8 cellular contexts compared by ENCODE assay signal in the genomic region with DNA sequence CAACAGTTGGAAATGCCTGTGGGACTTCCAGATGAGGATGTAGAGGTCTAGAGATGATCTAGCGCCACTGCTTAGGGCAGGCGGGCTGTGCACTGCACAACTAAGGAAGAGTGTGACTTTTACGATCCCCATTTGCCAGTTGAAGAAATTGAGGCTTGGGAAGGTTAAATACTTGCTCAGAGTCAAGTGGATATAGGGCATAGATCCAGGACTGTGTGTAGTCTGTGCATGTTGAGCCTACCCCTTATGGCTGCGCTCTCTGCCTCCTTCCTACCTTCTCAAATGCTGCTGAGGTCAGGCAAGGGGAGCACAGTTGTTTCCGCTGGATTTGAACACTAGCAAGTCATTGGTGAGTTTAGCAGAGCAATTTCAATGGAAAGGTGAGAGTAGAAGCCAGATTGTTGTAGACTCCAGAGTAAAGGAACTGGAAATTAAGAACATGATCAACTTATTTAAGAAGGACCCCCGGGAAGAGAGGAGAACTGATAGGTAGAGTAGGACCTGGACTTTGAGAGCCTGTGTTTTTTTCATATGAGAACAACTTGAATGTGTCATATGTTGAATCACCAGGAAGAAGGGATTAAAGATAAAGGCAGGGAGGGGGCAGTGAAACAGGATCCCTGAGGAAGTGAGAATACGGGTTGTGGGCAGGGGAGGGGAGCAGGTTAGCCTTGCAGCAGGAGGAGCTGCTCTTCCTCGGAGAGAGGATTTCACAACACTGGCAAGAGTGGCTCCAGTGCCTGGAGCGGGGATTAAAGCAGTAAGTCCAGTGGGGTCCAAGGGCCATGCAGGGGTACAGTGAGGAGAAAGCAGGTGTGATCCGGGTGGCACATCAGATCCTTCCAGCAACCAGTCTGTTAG. TPM values are rescaled to one million over a fixed set of nuclear protein-coding genes. Genes with fewer than 3 reads are reported as not detected.
DNase-seq lines count a peak whose midpoint lies in the region; ATAC-seq, FAIRE-seq and TF ChIP-seq lines count a peak whose summit lies in the region.

No MANE protein-coding gene starts in this region.

- H3K36me3 Mint-ChIP-seq in nephron (ENCODE audit: low read depth) = peaks cover 20% of the 10 kb centered on the region

- DNase-seq in GM06990 (ENCODE audit: extremely low read depth, insufficient read length) (no peak), NCI-H510A treated with DMSO at 0.1 percent for 48 hours (lab: John Stamatoyannopoulos, UW) (peak; percentile 58), bronchial epithelial cell (ENCODE audit: low read depth) (peak; percentile 98)

- H3K4me3 Mint-ChIP-seq in nephron = peak overlapping the region; percentile 0 to 41 (median 30)

- H3K36me3 ChIP-seq in GM06990 (ENCODE audit: control insufficient read depth, insufficient read depth, low read length) (peaks cover 4% of the 10 kb centered on the region), bronchial epithelial cell (ENCODE audit: control insufficient read depth, insufficient read depth, low read length) (peaks cover 17% of the 10 kb centered on the region)

- H3K4me1 Mint-ChIP-seq in nephron = peaks cover 37% of the 10 kb centered on the region

- no peaks in the 10 kb centered on the region for H3K9me3 Mint-ChIP-seq in nephron

- peak overlapping the region; percentile 47 for H3K4me3 ChIP-seq in GM06990 (replicated peaks; ENCODE audit: low read depth, low read length)
- peak overlapping the region; percentile 26 for H3K4me3 ChIP-seq in bronchial epithelial cell (ENCODE audit: low read depth, low read length)

- H3K27me3 ChIP-seq in GM06990 (replicated peaks; ENCODE audit: control insufficient read depth, insufficient read depth, low read length) = no peaks in the 10 kb centered on the region
- no peaks in the 10 kb centered on the region for H3K27me3 ChIP-seq in bronchial epithelial cell (ENCODE audit: control insufficient read depth, insufficient read depth, low read length)

- ATAC-seq in GM19023 (IDR thresholded peaks at IDR 0.05; ENCODE audit: unreplicated experiment) (no peak), GM18511 (IDR thresholded peaks at IDR 0.05; ENCODE audit: unreplicated experiment) (no peak), GM18858 (IDR thresholded peaks at IDR 0.05; ENCODE audit: unreplicated experiment) (no peak), GM18861 (IDR thresholded peaks at IDR 0.05; ENCODE audit: unreplicated experiment) (no peak)

- H3K27me3 Mint-ChIP-seq in nephron (ENCODE audit: low read depth) = no peaks in the 10 kb centered on the region

- H3K27ac Mint-ChIP-seq in nephron = peak overlapping the region; percentile 4 to 64 (median 7)

- peak; percentile 7 for TF ChIP-seq CTCF in GM06990 (IDR thresholded peaks at IDR 0.05; ENCODE audit: insufficient read depth, low read length, poor library complexity, severe bottlenecking)
- TF ChIP-seq CTCF in bronchial epithelial cell (IDR thresholded peaks at IDR 0.05; ENCODE audit: insufficient read depth, low read length, severe bottlenecking) = peak; percentile 13
- TF ChIP-seq CTCF in nephron (IDR thresholded peaks at IDR 0.05; ENCODE audit: unreplicated experiment in 3 of 3) = no peak

- FAIRE-seq in bronchial epithelial cell (lab: Jason Lieb, UNC) = peak; percentile 52

RNA-seq across cellular contexts. Expression of a gene that starts 2.7 kb away (rescaled TPM):
- 353 and 526 TPM in 2 replicates for total RNA-seq in bronchial epithelial cell

RNA-seq across cellular contexts. Expression of a gene that starts 49.6 kb away (rescaled TPM):
- under 0.01 and 0.26 TPM in 2 replicates for total RNA-seq in bronchial epithelial cell

Comparison
In these comparisons a context has a peak if more than half of its experiments do, and no peak if none do; other contexts are left out.
1. CTCF ChIP-seq: peak in GM06990 (single experiment) and bronchial epithelial cell (single experiment); none in nephron (0 of 3).